Comparison of ENCODE assay signal across 8 cellular contexts in the genomic region with DNA sequence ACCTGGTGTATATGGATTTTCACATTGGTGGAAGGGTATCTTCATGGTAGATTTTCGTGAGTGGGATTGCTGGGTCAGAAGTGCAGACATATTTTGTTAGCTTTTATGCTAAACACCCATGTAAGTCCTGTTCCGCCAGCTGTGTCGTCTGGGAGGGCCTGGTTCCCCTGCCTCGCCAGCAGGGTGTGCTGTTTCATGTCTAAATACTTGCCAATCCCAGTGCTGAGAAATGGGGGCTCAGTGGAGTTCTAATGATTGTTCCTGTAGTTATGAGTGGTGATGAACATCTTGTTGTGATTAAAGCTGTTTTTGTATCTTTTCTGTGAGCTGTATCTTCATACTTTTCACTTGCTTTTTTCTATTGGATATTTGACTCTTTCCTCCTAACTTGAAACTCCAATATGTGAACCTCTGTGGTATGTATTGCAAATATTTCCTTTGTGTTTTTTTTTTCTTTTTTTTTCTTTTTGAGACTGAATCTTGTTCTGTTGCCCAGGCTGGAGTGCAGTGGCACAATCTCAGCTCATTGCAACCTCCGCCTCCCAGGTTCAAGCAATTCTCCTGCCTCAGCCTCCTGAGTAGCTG. TPM values are rescaled to one million over a fixed set of nuclear protein-coding genes. Genes with fewer than 3 reads are reported as not detected.
DNase-seq lines count a peak whose midpoint lies in the region; ATAC-seq and TF ChIP-seq lines count a peak whose summit lies in the region.

No MANE protein-coding gene starts in this region.

- ATAC-seq in HG03025 (IDR thresholded peaks at IDR 0.05; ENCODE audit: low FRiP score, unreplicated experiment): no peak

- H2AFZ ChIP-seq in Karpas-422 (ENCODE audit: low read length): no peak overlapping the region
- no peak overlapping the region for H2AFZ ChIP-seq in fibroblast of lung (ENCODE audit: low read length)

- DNase-seq in GDM1 (lab: John Stamatoyannopoulos, UW) (peak; percentile 47), Karpas-422 (peak; percentile 82), fibroblast of lung (ENCODE audit: low read depth in 2 of 2) (peak; percentile 57 to 63), retinal pigment epithelial cell (ENCODE audit: low read depth) (no peak), hippocampal formation (lab: John Stamatoyannopoulos, UW) (no peak), putamen (ENCODE audit: low spot score) (no peak)
- DNase-seq in activated CD4-positive, alpha-beta T cell treated with anti-CD3 and anti-CD28 coated beads, Interleukin-2, amount 10 ng/mL, durations not matched to agents 7 days and 5 days: peak; percentile 38

- H3K4me1 ChIP-seq in Karpas-422 (ENCODE audit: low read length) (no peaks in the 10 kb centered on the region), fibroblast of lung (ENCODE audit: control insufficient read depth, extremely low read depth, insufficient read depth, low read length) (no peaks in the 10 kb centered on the region)

- H3K4me1 Mint-ChIP-seq in activated CD4-positive, alpha-beta T cell treated with anti-CD3 and anti-CD28 coated beads, Interleukin-2, amount 10 ng/mL, durations not matched to agents 7 days and 5 days: peaks cover 3% of the 10 kb centered on the region

- TF ChIP-seq CTCF in fibroblast of lung (conservative IDR thresholded peaks at IDR 0.05 in 1 of 2, IDR thresholded peaks at IDR 0.05 in 1 of 2; ENCODE audit: low read depth in 1 of 2, low read length in 2 of 2): peak; percentile 74 to 83
- peak; percentile 74 for TF ChIP-seq CTCF in retinal pigment epithelial cell (conservative IDR thresholded peaks at IDR 0.05; ENCODE audit: low read depth, low read length)

- no peak overlapping the region for H3K27ac Mint-ChIP-seq in activated CD4-positive, alpha-beta T cell treated with anti-CD3 and anti-CD28 coated beads, Interleukin-2, amount 10 ng/mL, durations not matched to agents 7 days and 5 days

- H3K9me2 ChIP-seq in Karpas-422 (replicated peaks; ENCODE audit: insufficient read depth, low read length): no peaks in the 10 kb centered on the region

- H4K20me1 ChIP-seq in Karpas-422 (ENCODE audit: insufficient read depth, low read depth, low read length) (no peaks in the 10 kb centered on the region), fibroblast of lung (ENCODE audit: control insufficient read depth, extremely low read depth, insufficient read depth, low read length) (no peaks in the 10 kb centered on the region)

- H3K9ac ChIP-seq in Karpas-422 (ENCODE audit: low read length) (no peak overlapping the region), fibroblast of lung (ENCODE audit: insufficient read depth, low read length) (no peak overlapping the region)

- H3K36me3 ChIP-seq in Karpas-422 (ENCODE audit: insufficient read depth, low read length): no peaks in the 10 kb centered on the region
- no peaks in the 10 kb centered on the region for H3K36me3 ChIP-seq in fibroblast of lung (ENCODE audit: control insufficient read depth, insufficient read depth, low read length)

- H3K4me3 ChIP-seq in Karpas-422 (ENCODE audit: low read length) (no peak overlapping the region), fibroblast of lung (replicated peaks in 1 of 4; ENCODE audit: control extremely low read depth in 1 of 4, insufficient read depth in 1 of 4, low read depth in 3 of 4, low read length in 4 of 4) (no peak overlapping the region), retinal pigment epithelial cell (ENCODE audit: low read length) (no peak overlapping the region)

- no peaks in the 10 kb centered on the region for H3K9me3 Mint-ChIP-seq in activated CD4-positive, alpha-beta T cell treated with anti-CD3 and anti-CD28 coated beads, Interleukin-2, amount 10 ng/mL, durations not matched to agents 7 days and 5 days

- H3K4me3 Mint-ChIP-seq in activated CD4-positive, alpha-beta T cell treated with anti-CD3 and anti-CD28 coated beads, Interleukin-2, amount 10 ng/mL, durations not matched to agents 7 days and 5 days: no peak overlapping the region

- peaks cover 3% of the 10 kb centered on the region for H3K36me3 Mint-ChIP-seq in activated CD4-positive, alpha-beta T cell treated with anti-CD3 and anti-CD28 coated beads, Interleukin-2, amount 10 ng/mL, durations not matched to agents 7 days and 5 days (ENCODE audit: low read depth)

- H3K27ac ChIP-seq in Karpas-422 (ENCODE audit: low read length) (no peak overlapping the region), fibroblast of lung (ENCODE audit: insufficient read depth, low read length) (peak overlapping the region; percentile 9)

- no peaks in the 10 kb centered on the region for H3K9me3 ChIP-seq in Karpas-422 (ENCODE audit: low read length)
- no peaks in the 10 kb centered on the region for H3K9me3 ChIP-seq in fibroblast of lung (ENCODE audit: control insufficient read depth, insufficient read depth, low read depth, low read length)

- no peaks in the 10 kb centered on the region for H3K27me3 Mint-ChIP-seq in activated CD4-positive, alpha-beta T cell treated with anti-CD3 and anti-CD28 coated beads, Interleukin-2, amount 10 ng/mL, durations not matched to agents 7 days and 5 days

- POLR2A ChIA-PET in activated CD4-positive, alpha-beta T cell treated with anti-CD3 and anti-CD28 coated beads, Interleukin-2, amount 10 ng/mL, durations not matched to agents 7 days and 5 days (lab: Charles Lee): no interaction called here

- CTCF ChIA-PET in activated CD4-positive, alpha-beta T cell treated with anti-CD3 and anti-CD28 coated beads, Interleukin-2, amount 10 ng/mL, durations not matched to agents 7 days and 5 days (lab: Charles Lee): interaction anchor here (0.7 to 2.1 kb wide), 5 partner anchors 11 to 33 kb away, joined by 3 to 5 read pairs (median 4); no protein-coding TSS in a partner anchor

- H3K79me2 ChIP-seq in Karpas-422 (ENCODE audit: low read length) (peaks cover 48% of the 10 kb centered on the region), fibroblast of lung (ENCODE audit: control insufficient read depth, insufficient read depth, low read length) (peaks cover 36% of the 10 kb centered on the region)

- H3K27me3 ChIP-seq in Karpas-422 (ENCODE audit: low read length) (no peaks in the 10 kb centered on the region), fibroblast of lung (ENCODE audit: control insufficient read depth, insufficient read depth, low read length) (no peaks in the 10 kb centered on the region)

- H3K4me2 ChIP-seq in Karpas-422 (ENCODE audit: low read depth, low read length, poor library complexity, severe bottlenecking) (no peak overlapping the region), fibroblast of lung (ENCODE audit: extremely low read depth, insufficient read depth, low read length) (no peak overlapping the region)

RNA-seq across cellular contexts. Expression of a gene that starts 32.7 kb away (rescaled TPM):
- total RNA-seq in Karpas-422 (2014; rRNA removed; shearing (Covaris generic); ENCODE audit: low replicate concordance): 50.8 and 59.7 TPM in 2 replicates
- total RNA-seq in activated CD4-positive, alpha-beta T cell treated with anti-CD3 and anti-CD28 coated beads, Interleukin-2, amount 10 ng/mL, durations not matched to agents 7 days and 5 days: 10 to 100 TPM; 37.1 to 40.2 TPM
- 11.8 and 14.4 TPM in 2 replicates for total RNA-seq in fibroblast of lung
- 4.5 and 6.4 TPM in 2 replicates for polyA plus RNA-seq in fibroblast of lung
- 10.5 and 13.1 TPM in 2 replicates for polyA plus RNA-seq in fibroblast of lung (2012)
- 16.2 and 35.0 TPM in 2 replicates for polyA minus RNA-seq in fibroblast of lung (ENCODE audit: low replicate concordance)

Comparison
In these comparisons a context has a peak if more than half of its experiments do, and no peak if none do; other contexts are left out.
1. DNase-seq: peak in GDM1 (single experiment), Karpas-422 (single experiment), activated CD4-positive, alpha-beta T cell treated with anti-CD3 and anti-CD28 coated beads, Interleukin-2, amount 10 ng/mL, durations not matched to agents 7 days and 5 days (single experiment) and fibroblast of lung (2 of 2); none in retinal pigment epithelial cell (single experiment), hippocampal formation (0 of 2) and putamen (single experiment).